In the genomic region with DNA sequence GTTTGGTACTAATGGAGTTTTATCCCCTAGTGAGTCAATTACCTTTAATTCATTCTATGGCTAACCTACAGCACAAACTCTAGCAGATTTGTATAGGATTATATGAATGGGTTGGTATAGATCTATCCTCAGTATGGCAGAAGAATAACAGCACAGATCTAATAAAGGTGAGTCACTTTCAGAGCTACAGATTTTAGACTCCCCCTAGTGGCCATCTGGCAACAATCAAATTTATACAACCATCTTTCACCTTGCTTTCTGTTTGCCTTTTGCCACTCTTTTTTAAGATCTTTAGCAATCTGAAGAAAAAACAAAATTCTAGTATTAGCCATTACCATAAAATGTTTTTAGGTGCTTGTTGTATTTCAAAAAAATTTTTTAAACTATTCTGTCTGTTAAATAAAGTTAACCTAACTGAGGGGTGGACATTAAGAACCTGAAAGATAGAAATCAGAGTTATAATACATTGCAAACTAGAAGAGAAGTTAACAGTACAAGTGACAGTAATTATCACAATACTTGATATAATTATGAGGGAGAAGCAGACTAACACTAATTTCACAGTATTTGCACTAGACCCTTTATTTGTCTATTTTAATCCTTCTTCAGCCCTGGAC, we compare ENCODE assay signal across 8 cellular contexts.
DNase-seq lines count a peak whose midpoint lies in the region; ATAC-seq lines count a peak whose summit lies in the region.

No MANE protein-coding gene starts in this region.

- ATAC-seq in GM19043 (IDR thresholded peaks at IDR 0.05; ENCODE audit: low read depth, unreplicated experiment) (peak; percentile 54), HG03342 (IDR thresholded peaks at IDR 0.05; ENCODE audit: unreplicated experiment) (peak; percentile 79)

- DNase-seq in NCI-H2227 (lab: John Stamatoyannopoulos, UW; ENCODE audit: unreplicated experiment): peak; percentile 47
- no peak for DNase-seq in NCI-H2227 treated with DMSO at 0.1 percent for 48 hours (lab: John Stamatoyannopoulos, UW)
- DNase-seq in NCI-H526 (lab: John Stamatoyannopoulos, UW): peak; percentile 25 to 80
- DNase-seq in amniotic stem cell (lab: John Stamatoyannopoulos, UW): peak; percentile 39
- DNase-seq in iPS-NIHi11 (ENCODE audit: low spot score): peak; percentile 55
- peak; percentile 42 for DNase-seq in stromal cell of bone marrow (ENCODE audit: low read depth)
